8 cellular contexts compared by ENCODE assay signal in the genomic region with DNA sequence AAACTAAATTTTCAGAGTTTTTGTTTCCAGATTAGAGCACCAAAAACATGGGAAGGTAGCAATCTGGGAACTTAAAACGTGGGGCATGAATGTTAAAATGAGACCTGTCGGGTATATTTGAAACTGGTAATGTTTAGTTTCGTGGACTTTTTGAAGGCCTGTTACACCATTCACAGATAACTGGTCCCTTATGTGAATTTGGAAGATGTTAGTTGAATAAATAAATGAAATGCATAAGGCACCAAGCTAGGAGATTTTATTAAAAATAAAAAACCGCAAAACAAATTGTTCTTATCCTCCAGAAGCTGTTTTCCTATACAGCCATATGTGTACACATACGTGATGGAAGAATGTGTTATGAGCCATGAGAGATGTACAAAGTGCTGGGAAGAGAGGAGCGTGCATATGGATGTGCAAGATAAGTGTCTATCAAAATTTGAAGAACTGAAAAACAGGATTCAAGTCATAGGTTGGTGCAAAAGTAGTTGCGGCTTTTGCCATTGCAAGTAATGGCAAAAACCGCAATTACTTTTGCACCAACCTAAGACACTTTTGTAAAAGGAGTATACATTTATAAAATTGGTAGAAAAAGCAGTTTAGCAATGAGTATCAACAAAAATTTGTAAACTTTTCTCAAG. TPM values are rescaled to one million over a fixed set of nuclear protein-coding genes. Genes with fewer than 3 reads are reported as not detected.
DNase-seq lines count a peak whose midpoint lies in the region; ATAC-seq, FAIRE-seq and TF ChIP-seq lines count a peak whose summit lies in the region.

No MANE protein-coding gene starts in this region.

- ATAC-seq in A549 (no peak), right cardiac atrium (no peak)

- FAIRE-seq in A549 (lab: Jason Lieb, UNC), result no peak

- DNase-seq in A549 (ENCODE audit: low read depth in 1 of 2, low spot score in 1 of 2) (no peak), HEK293T (ENCODE audit: extremely low spot score) (no peak), WERI-Rb-1 (no peak), right cardiac atrium (no peak), spleen (no peak), NCI-H2029 (lab: John Stamatoyannopoulos, UW) (no peak), HPDE6-E6E7 (ENCODE audit: extremely low spot score) (no peak)
- DNase-seq in activated CD4-positive, CD25-positive, alpha-beta regulatory T cell (lab: John Stamatoyannopoulos, UW), result no peak

- no peak for TF ChIP-seq EP300 in A549 (IDR thresholded peaks at IDR 0.05)

- no peak for TF ChIP-seq RAD21 in A549 (conservative IDR thresholded peaks at IDR 0.05 in 1 of 2, IDR thresholded peaks at IDR 0.05 in 1 of 2)

- TF ChIP-seq CTCF in A549 (IDR thresholded peaks at IDR 0.05), result no peak
- no peak for TF ChIP-seq CTCF in WERI-Rb-1 (IDR thresholded peaks at IDR 0.05; ENCODE audit: low read depth, low read length)
- TF ChIP-seq CTCF in spleen (IDR thresholded peaks at IDR 0.05 in 8 of 11, conservative IDR thresholded peaks at IDR 0.05 in 3 of 11), result no peak

- intact Hi-C loops in right cardiac atrium (cut with DNase I), result no loop called here
- intact Hi-C loops in spleen (cut with DNase I; ENCODE audit: low total_unique reads), result no loop called here

- H3K36me3 ChIP-seq in WERI-Rb-1 (peaks cover 10% of the 10 kb centered on the region), spleen (no peaks in the 10 kb centered on the region)

- H3K9me3 ChIP-seq in A549 (no peaks in the 10 kb centered on the region), WERI-Rb-1 (ENCODE audit: severe bottlenecking) (no peaks in the 10 kb centered on the region), right cardiac atrium (ENCODE audit: control insufficient read depth, low read length) (no peaks in the 10 kb centered on the region), spleen (no peaks in the 10 kb centered on the region)

- CTCF ChIA-PET in A549 (lab: Yijun Ruan, JAX), result interaction anchor here (0.6 kb wide), 1 partner anchor 1357 kb away, joined by 3 read pairs; no protein-coding TSS in a partner anchor
- CTCF ChIA-PET in HEK293T (lab: Yijun Ruan, JAX), result interaction anchor here (0.9 to 1.0 kb wide), 2 partner anchors 38 to 109 kb away, joined by 3 read pairs; no protein-coding TSS in a partner anchor

- H3K27ac ChIP-seq in A549 (peak overlapping the region; percentile 91 to 99), WERI-Rb-1 (peak overlapping the region; percentile 95), right cardiac atrium (ENCODE audit: low read length) (peak overlapping the region; percentile 84), spleen (peak overlapping the region; percentile 88 to 97 (median 95))

- peak overlapping the region; percentile 75 for H3K4me2 ChIP-seq in A549

- 66% methylated on average over 8 of the region's 8 CpGs for WGBS in A549 (ENCODE audit: missing lambda C conversion rate)
- 41% methylated on average over 8 of the region's 8 CpGs for WGBS in right cardiac atrium
- 37 to 48% (median 42%) methylated on average over 8 of the region's 8 CpGs for WGBS in spleen, 5 donors

- peaks cover 9% of the 10 kb centered on the region; the same call in 1 of the 3 replicates for H3K4me1 ChIP-seq in A549
- H3K4me1 ChIP-seq in right cardiac atrium (ENCODE audit: control insufficient read depth, insufficient read depth, low read length), result peaks cover 7% of the 10 kb centered on the region
- H3K4me1 ChIP-seq in spleen, result peaks cover 25 to 46% (median 39%) of the 10 kb centered on the region in 6 donors

- POLR2A ChIA-PET in A549 (lab: Yijun Ruan, JAX) (interaction anchor here (0.6 to 1.4 kb wide), 7 partner anchors 11 to 200 kb away, joined by 3 to 9 read pairs (median 3); partner anchors contain the start of gene NOL7), HEK293T (lab: Yijun Ruan, JAX) (interaction anchor here (1.0 to 1.8 kb wide), 12 partner anchors 8 to 231 kb away, joined by 3 to 6 read pairs (median 4); partner anchors contain the start of gene NOL7)

- no peak for TF ChIP-seq POLR2A in A549 (IDR thresholded peaks at IDR 0.05; ENCODE audit: low read length)
- no peak for TF ChIP-seq POLR2A in spleen (IDR thresholded peaks at IDR 0.05)

- H3K4me3 ChIP-seq in A549, result peak overlapping the region; percentile 73
- H3K4me3 ChIP-seq in WERI-Rb-1 (ENCODE audit: low read depth, low read length), result peak overlapping the region; percentile 83
- peak overlapping the region; percentile 93 for H3K4me3 ChIP-seq in right cardiac atrium (ENCODE audit: low read length)
- H3K4me3 ChIP-seq in spleen, result peak overlapping the region; percentile 67 to 93 (median 85)

- H3K27me3 ChIP-seq in WERI-Rb-1 (ENCODE audit: insufficient read depth, low read depth, severe bottlenecking) (no peaks in the 10 kb centered on the region), right cardiac atrium (ENCODE audit: control insufficient read depth, insufficient read depth) (no peaks in the 10 kb centered on the region), spleen (replicated peaks in 1 of 7) (no peaks in the 10 kb centered on the region)

TF ChIP-seq in A549, 52 proteins besides CTCF, POLR2A, EP300 and RAD21:
- TF ChIP-seq PBX3 (IDR thresholded peaks at IDR 0.05) (no peak), FOXS1 (CRISPR knock-in tag; IDR thresholded peaks at IDR 0.05) (no peak), EHMT2 (IDR thresholded peaks at IDR 0.05; ENCODE audit: low read depth) (no peak), CBX8 (IDR thresholded peaks at IDR 0.05) (no peak)

TF ChIP-seq in HEK293T, 16 proteins besides CTCF, POLR2A, EP300 and RAD21:
- TF ChIP-seq ELF4 (IDR thresholded peaks at IDR 0.05), result peak; percentile 87
- no peak for TF ChIP-seq FOXA1 (IDR thresholded peaks at IDR 0.05)

RNA-seq across cellular contexts. Expression of gene MCUR1, which starts 0.7 kb away (rescaled TPM):
- 13.1 and 15.6 TPM in 2 replicates for polyA plus RNA-seq in A549 (2011; rRNA removed)
- polyA plus RNA-seq in A549 (2012; cell fraction: cytosol; rRNA removed), result 5.6 and 7.2 TPM in 2 replicates
- polyA plus RNA-seq in A549 (2012; cell fraction: nucleus; rRNA removed), result 3.3 and 4.9 TPM in 2 replicates
- polyA plus RNA-seq in A549 (2017; fragmentation: RNase III; extraction: RNeasy Plus Mini Kit Qiagen cat#74134 plus additional on column Dnase treatment), result 11.6 to 14.1 TPM (median 11.6 TPM) in 3 replicates
- 5.5 and 5.6 TPM in 2 replicates for polyA minus RNA-seq in A549 (2011; rRNA and poly(A)+ RNA removed)
- 10 to 100 TPM; 21.6 to 26.1 (median 25.0) TPM for total RNA-seq in right cardiac atrium
- 20.7 TPM for polyA plus RNA-seq in right cardiac atrium
- total RNA-seq in spleen, result 10 to 100 TPM in 6 of 7 donors, 1 to 10 TPM in 1; 9.2 to 22.4 (median 14.7) TPM
- polyA plus RNA-seq in spleen, result 10 to 100 TPM; 10.2 to 11.7 (median 11.0) TPM
